Comparison of ENCODE assay signal across 11 cellular contexts in the genomic region with DNA sequence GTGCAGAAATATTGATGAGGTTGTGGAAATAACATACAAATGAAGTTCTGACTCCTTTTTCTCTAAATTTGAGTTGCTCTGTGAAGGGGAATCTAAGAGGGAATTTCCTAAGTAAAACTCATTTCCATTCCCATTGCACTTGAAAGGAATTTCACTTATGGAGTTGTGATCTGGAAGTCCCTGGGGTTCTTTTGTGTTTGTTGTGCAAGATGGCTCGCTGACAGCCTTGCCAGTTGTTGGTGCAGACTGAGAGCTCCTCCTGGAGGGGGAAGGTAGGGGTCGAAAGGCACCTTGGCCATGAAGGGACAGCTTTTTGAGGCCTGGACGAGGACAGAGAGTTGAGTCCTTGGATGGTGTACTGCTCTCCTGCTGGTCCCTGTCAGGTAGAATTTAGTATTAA.
A peak's percentile ranks its signal among the peaks of the same experiment; 100 is the strongest.
DNase-seq lines count a peak whose midpoint lies in the region; ATAC-seq and TF ChIP-seq lines count a peak whose summit lies in the region.
"Had no signal": no experiment of that assay in that cellular context is flagged by ENCODE, and none has a peak within 500 bp of the region (broad histone marks: within the 10 kb centered on the region; RNA-seq: fewer than 3 reads in every experiment).

No MANE protein-coding gene starts in this region.

- H3K4me1 ChIP-seq in OCI-LY7 (ENCODE audit: insufficient read depth, low read length, poor library complexity, severe bottlenecking): no peaks in the 10 kb centered on the region
- no peaks in the 10 kb centered on the region for H3K4me1 ChIP-seq in adrenal gland (replicated peaks in 1 of 2)

- CTCF ChIA-PET in OCI-LY7 (lab: Charles Lee; ENCODE audit: unreplicated experiment): no interaction called here

- TF ChIP-seq CTCF in GM20000 (IDR thresholded peaks at IDR 0.05; ENCODE audit: extremely low read depth, missing control alignments): no peak
- no peak for TF ChIP-seq CTCF in OCI-LY7 (conservative IDR thresholded peaks at IDR 0.05; ENCODE audit: low read length)
- TF ChIP-seq CTCF in adrenal gland (IDR thresholded peaks at IDR 0.05): no peak

- intact Hi-C loops in OCI-LY7 (cut with micrococcal nuclease; ENCODE audit: unreplicated experiment) (no loop called here), adrenal gland (cut with DNase I) (no loop called here)

- DNase-seq in GM20000 (ENCODE audit: low spot score): peak; percentile 20
- no peak for DNase-seq in OCI-LY7 (ENCODE audit: low spot score)
- peak; percentile 51 for DNase-seq in fibroblast of peridontal ligament (ENCODE audit: extremely low read depth)
- DNase-seq in retina: peak; percentile 54
- DNase-seq in adrenal gland: no peak
- no peak for DNase-seq in NCI-H510A treated with DMSO at 0.1 percent for 48 hours (lab: John Stamatoyannopoulos, UW)
- DNase-seq: Karpas-422, NCI-H510A, T-helper 9 cell had no signal

- H3K9me2 ChIP-seq in OCI-LY7 (ENCODE audit: insufficient read depth, low read length): no peaks in the 10 kb centered on the region

- H3K36me3 ChIP-seq in OCI-LY7 (ENCODE audit: insufficient read depth, low read length): no peaks in the 10 kb centered on the region
- no peaks in the 10 kb centered on the region for H3K36me3 ChIP-seq in adrenal gland (replicated peaks in 1 of 2)

- no TSS peak for BruUV-seq in OCI-LY7 (replicated peaks; lab: Mats Ljungman, UMichigan)

- H3K4me3 ChIP-seq in OCI-LY7 (ENCODE audit: low read depth, low read length, poor library complexity, severe bottlenecking) (no peak overlapping the region), adrenal gland (no peak overlapping the region)
- H3K4me3 ChIP-seq: coronary artery had no signal

- no peak overlapping the region for H3K27ac ChIP-seq in OCI-LY7 (ENCODE audit: low read depth, low read length, poor library complexity, severe bottlenecking)
- no peak overlapping the region for H3K27ac ChIP-seq in adrenal gland
- H3K27ac ChIP-seq: coronary artery had no signal

- H3K4me2 ChIP-seq in OCI-LY7 (ENCODE audit: low read length): no peak overlapping the region

- H4K20me1 ChIP-seq in OCI-LY7 (ENCODE audit: insufficient read depth, low read length): no peaks in the 10 kb centered on the region

- ATAC-seq in GM19324 (IDR thresholded peaks at IDR 0.05; ENCODE audit: low FRiP score, unreplicated experiment): no peak

- H3K79me2 ChIP-seq in OCI-LY7 (ENCODE audit: insufficient read depth, low read depth, low read length): no peaks in the 10 kb centered on the region

- H3K9me3 ChIP-seq in OCI-LY7 (ENCODE audit: low read length) (no peaks in the 10 kb centered on the region), adrenal gland (replicated peaks in 1 of 3) (no peaks in the 10 kb centered on the region)

- POLR2A ChIA-PET in OCI-LY7 (lab: Charles Lee): no interaction called here

- no peaks in the 10 kb centered on the region for H3K27me3 ChIP-seq in adrenal gland

- no peak for TF ChIP-seq POLR2A in adrenal gland (IDR thresholded peaks at IDR 0.05)

- H2AFZ ChIP-seq in OCI-LY7 (ENCODE audit: low read length): peak overlapping the region; percentile 36; the same call in 1 of the 2 replicates

- WGBS in adrenal gland, 4 donors: 45 to 75% (median 58%) methylated on average over 3 of the region's 3 CpGs

Comparison
In these comparisons a context has a peak if more than half of its experiments do, and no peak if none do; other contexts are left out.
1. DNase-seq: peak in GM20000 (single experiment), fibroblast of peridontal ligament (single experiment) and retina (single experiment); none in OCI-LY7 (single experiment), adrenal gland (0 of 7) and NCI-H510A treated with DMSO at 0.1 percent for 48 hours (single experiment).